In genomic region chr6:116847234-116847633, GRCh38 we compare ENCODE assay signal across 9 cellular contexts. TPM values are rescaled to one million over a fixed set of nuclear protein-coding genes. Genes with fewer than 3 reads are reported as not detected.
DNase-seq lines count a peak whose midpoint lies in the region; ATAC-seq and TF ChIP-seq lines count a peak whose summit lies in the region.
"Had no signal": no experiment of that assay in that cellular context is flagged by ENCODE, and none has a peak within 500 bp of the region (broad histone marks: within the 10 kb centered on the region; RNA-seq: fewer than 3 reads in every experiment).

No MANE protein-coding gene starts in this region.

- H3K36me3 ChIP-seq in esophagus squamous epithelium: no peaks in the 10 kb centered on the region
- H3K36me3 ChIP-seq: HAP-1 had no signal

- 8 to 14% methylated on average over 1 of the region's 1 CpG for WGBS in esophagus squamous epithelium, 2 donors

- peak; percentile 54 for ATAC-seq in GM21381 (IDR thresholded peaks at IDR 0.05; ENCODE audit: unreplicated experiment)
- no peak for ATAC-seq in GM19395 (IDR thresholded peaks at IDR 0.05; ENCODE audit: unreplicated experiment)

- no peaks in the 10 kb centered on the region for H3K27me3 ChIP-seq in esophagus squamous epithelium

- H3K4me3 ChIP-seq in esophagus squamous epithelium: no peak overlapping the region
- H3K4me3 ChIP-seq: HAP-1 had no signal

- peak; percentile 5 for DNase-seq in Ammon's horn (ENCODE audit: low spot score)
- DNase-seq in NCI-H2196 (lab: John Stamatoyannopoulos, UW; ENCODE audit: unreplicated experiment): peak; percentile 19
- peak; percentile 31 for DNase-seq in cerebellar cortex (ENCODE audit: low spot score)
- peak; percentile 14 for DNase-seq in non-pigmented ciliary epithelial cell (ENCODE audit: low read depth)
- no peak for DNase-seq in HuH-7.5 (ENCODE audit: low spot score)
- DNase-seq in esophagus squamous epithelium (lab: John Stamatoyannopoulos, UW): no peak

- intact Hi-C loops in esophagus squamous epithelium (cut with DNase I): no loop called here

- no peak for TF ChIP-seq POLR2A in esophagus squamous epithelium (IDR thresholded peaks at IDR 0.05)

- H3K27ac ChIP-seq in esophagus squamous epithelium: no peak overlapping the region

- no peaks in the 10 kb centered on the region for H3K4me1 ChIP-seq in esophagus squamous epithelium
- H3K4me1 ChIP-seq: HAP-1 had no signal

- peak in 3 of 6 experiments; percentile 7 to 16 (median 12) for TF ChIP-seq CTCF in esophagus squamous epithelium (IDR thresholded peaks at IDR 0.05)

- no peaks in the 10 kb centered on the region for H3K9me3 ChIP-seq in esophagus squamous epithelium
- H3K9me3 ChIP-seq: HAP-1 had no signal

RNA-seq across cellular contexts. Expression of gene GPRC6A, which starts 18.4 kb away (rescaled TPM):
- not detected for total RNA-seq in esophagus squamous epithelium

RNA-seq across cellular contexts. Expression of gene RFX6, which starts 29.8 kb away (rescaled TPM):
- total RNA-seq in esophagus squamous epithelium: not detected

Comparison
In these comparisons a context has a peak if more than half of its experiments do, and no peak if none do; other contexts are left out.
1. DNase-seq: peak in Ammon's horn (single experiment), NCI-H2196 (single experiment), cerebellar cortex (single experiment) and non-pigmented ciliary epithelial cell (single experiment); none in HuH-7.5 (single experiment) and esophagus squamous epithelium (single experiment).